In the genomic region with DNA sequence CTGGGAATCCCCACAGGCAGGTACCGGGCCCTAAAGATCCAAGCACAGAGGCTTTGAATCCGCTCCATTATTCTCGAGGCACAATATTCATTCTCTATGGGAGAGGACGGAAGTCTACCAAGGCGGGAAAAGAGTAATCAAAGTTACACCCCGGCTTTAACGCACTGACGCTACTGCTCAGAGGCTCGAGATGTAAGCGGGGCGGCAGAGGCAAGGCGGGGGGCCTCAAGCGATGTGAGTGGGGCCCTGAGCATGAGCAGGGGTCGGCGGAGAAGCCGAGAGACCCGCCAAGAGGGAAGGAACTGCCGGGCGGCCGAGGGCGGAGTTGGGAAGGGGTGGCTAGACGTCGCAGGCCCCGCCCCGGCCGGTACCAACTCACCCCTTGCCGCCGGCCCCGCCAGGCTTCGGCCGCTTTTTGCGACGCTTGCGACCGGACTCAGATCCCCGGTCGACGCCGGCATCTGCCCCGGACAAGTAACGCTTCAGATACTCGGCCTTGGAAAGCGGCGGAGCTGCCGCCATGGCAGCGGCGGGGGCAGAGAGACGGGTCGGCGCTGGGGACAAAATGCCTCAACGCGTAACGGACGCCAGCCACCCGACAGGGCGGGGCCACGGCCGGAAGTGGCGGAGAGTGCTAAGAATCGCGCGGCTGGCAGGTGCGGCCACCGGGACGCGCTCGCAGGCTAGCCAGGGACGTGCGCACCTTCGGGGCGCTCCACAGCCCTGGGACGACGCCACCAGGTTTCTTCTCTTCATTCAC, we compare ENCODE assay signal across 1 cellular context.
A peak's percentile ranks its signal among the peaks of the same experiment; 100 is the strongest.
TF ChIP-seq lines count a peak whose summit lies in the region.

A gene with protein sequence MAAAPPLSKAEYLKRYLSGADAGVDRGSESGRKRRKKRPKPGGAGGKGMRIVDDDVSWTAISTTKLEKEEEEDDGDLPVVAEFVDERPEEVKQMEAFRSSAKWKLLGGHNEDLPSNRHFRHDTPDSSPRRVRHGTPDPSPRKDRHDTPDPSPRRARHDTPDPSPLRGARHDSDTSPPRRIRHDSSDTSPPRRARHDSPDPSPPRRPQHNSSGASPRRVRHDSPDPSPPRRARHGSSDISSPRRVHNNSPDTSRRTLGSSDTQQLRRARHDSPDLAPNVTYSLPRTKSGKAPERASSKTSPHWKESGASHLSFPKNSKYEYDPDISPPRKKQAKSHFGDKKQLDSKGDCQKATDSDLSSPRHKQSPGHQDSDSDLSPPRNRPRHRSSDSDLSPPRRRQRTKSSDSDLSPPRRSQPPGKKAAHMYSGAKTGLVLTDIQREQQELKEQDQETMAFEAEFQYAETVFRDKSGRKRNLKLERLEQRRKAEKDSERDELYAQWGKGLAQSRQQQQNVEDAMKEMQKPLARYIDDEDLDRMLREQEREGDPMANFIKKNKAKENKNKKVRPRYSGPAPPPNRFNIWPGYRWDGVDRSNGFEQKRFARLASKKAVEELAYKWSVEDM (minus strand): TSS at position 545 of the 760 bp plus-strand sequence. CDS start 23 bp downstream, at position 522.

TF ChIP-seq in WTC11, 78 proteins besides CTCF, POLR2A, EP300 and RAD21 (continued from another document):
- TF ChIP-seq, protein P1, sequence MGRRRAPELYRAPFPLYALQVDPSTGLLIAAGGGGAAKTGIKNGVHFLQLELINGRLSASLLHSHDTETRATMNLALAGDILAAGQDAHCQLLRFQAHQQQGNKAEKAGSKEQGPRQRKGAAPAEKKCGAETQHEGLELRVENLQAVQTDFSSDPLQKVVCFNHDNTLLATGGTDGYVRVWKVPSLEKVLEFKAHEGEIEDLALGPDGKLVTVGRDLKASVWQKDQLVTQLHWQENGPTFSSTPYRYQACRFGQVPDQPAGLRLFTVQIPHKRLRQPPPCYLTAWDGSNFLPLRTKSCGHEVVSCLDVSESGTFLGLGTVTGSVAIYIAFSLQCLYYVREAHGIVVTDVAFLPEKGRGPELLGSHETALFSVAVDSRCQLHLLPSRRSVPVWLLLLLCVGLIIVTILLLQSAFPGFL (CRISPR knock-in tag; IDR thresholded peaks at IDR 0.05; ENCODE audit: borderline replicate concordance), result 0 out of 2 replicates have a peak, but pooled peaks have one; percentile 40
- TF ChIP-seq ZNF121 (CRISPR knock-in tag; IDR thresholded peaks at IDR 0.05) (no peak), HMGA2 (CRISPR knock-in tag; IDR thresholded peaks at IDR 0.05) (no peak), ZNF671 (CRISPR knock-in tag; IDR thresholded peaks at IDR 0.05) (no peak; the same call in 1 of the 2 replicates), MXD4 (CRISPR knock-in tag; IDR thresholded peaks at IDR 0.05; ENCODE audit: borderline replicate concordance) (no peak), FOXP1 (CRISPR knock-in tag; IDR thresholded peaks at IDR 0.05; ENCODE audit: borderline replicate concordance) (peak; percentile 95), NR3C1 (CRISPR knock-in tag; conservative IDR thresholded peaks at IDR 0.05; ENCODE audit: low read depth) (no peak), CREM (CRISPR knock-in tag; IDR thresholded peaks at IDR 0.05) (peak; percentile 74), ELF4 (CRISPR knock-in tag; IDR thresholded peaks at IDR 0.05; ENCODE audit: low read depth) (0 out of 2 replicates have a peak, but pooled peaks have one; percentile 72), ZBTB21 (CRISPR knock-in tag; IDR thresholded peaks at IDR 0.05; ENCODE audit: borderline replicate concordance) (no peak)
- TF ChIP-seq, protein P2, sequence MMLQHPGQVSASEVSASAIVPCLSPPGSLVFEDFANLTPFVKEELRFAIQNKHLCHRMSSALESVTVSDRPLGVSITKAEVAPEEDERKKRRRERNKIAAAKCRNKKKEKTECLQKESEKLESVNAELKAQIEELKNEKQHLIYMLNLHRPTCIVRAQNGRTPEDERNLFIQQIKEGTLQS (CRISPR knock-in tag; conservative IDR thresholded peaks at IDR 0.05), result no peak
- TF ChIP-seq, protein P3, sequence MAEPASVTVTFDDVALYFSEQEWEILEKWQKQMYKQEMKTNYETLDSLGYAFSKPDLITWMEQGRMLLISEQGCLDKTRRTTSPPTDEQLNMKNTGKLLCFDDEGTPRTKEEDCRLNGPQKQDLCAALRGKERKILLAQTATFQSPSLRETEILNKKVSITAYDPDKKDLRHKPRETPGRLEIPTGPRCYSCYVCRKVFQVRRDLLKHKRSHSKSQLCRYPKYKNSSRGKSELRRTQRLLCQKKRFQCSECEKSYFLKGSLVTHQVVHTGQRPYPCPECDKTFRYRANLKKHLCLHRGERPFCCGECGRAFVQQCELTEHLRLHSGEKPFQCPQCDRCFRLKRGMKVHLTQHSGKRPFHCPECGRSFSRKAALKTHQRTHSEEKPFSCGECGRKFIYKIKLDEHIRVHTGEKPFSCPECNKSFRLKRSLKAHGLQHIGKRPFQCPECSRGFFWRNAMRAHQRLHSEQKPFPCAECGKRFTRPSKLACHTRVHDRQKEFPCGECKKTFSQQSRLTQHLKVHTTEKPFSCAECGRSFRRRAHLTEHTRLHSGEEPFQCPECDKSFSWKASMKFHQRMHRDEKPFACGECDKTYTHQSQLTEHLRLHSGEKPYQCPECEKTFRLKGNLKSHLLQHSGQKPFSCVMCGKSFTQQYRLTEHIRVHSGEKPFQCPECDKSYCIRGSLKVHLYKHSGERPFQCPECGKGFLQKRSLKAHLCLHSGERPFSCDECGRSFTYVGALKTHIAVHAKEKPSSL (CRISPR knock-in tag; conservative IDR thresholded peaks at IDR 0.05), result no peak
- TF ChIP-seq, protein P4, sequence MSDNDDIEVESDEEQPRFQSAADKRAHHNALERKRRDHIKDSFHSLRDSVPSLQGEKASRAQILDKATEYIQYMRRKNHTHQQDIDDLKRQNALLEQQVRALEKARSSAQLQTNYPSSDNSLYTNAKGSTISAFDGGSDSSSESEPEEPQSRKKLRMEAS (CRISPR knock-in tag; IDR thresholded peaks at IDR 0.05), result peak; percentile 89
- TF ChIP-seq, protein P5, sequence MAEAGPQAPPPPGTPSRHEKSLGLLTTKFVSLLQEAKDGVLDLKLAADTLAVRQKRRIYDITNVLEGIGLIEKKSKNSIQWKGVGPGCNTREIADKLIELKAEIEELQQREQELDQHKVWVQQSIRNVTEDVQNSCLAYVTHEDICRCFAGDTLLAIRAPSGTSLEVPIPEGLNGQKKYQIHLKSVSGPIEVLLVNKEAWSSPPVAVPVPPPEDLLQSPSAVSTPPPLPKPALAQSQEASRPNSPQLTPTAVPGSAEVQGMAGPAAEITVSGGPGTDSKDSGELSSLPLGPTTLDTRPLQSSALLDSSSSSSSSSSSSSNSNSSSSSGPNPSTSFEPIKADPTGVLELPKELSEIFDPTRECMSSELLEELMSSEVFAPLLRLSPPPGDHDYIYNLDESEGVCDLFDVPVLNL (CRISPR knock-in tag; IDR thresholded peaks at IDR 0.05; ENCODE audit: borderline replicate concordance, low read depth), result peak; percentile 61; the same call in 1 of the 2 replicates
